9 cellular contexts compared by ENCODE assay signal in genomic region chr1:154222518-154222917, GRCh38. TPM values are rescaled to one million over a fixed set of nuclear protein-coding genes. Genes with fewer than 3 reads are reported as not detected.
A peak's percentile ranks its signal among the peaks of the same experiment; 100 is the strongest.
DNase-seq lines count a peak whose midpoint lies in the region; ATAC-seq, FAIRE-seq and TF ChIP-seq lines count a peak whose summit lies in the region.
"Had no signal": no experiment of that assay in that cellular context is flagged by ENCODE, and none has a peak within 500 bp of the region (broad histone marks: within the 10 kb centered on the region; RNA-seq: fewer than 3 reads in every experiment).

No MANE protein-coding gene starts in this region.

- H3K27ac ChIP-seq in CD4-positive, alpha-beta memory T cell (ENCODE audit: low read depth, low read length), result peak overlapping the region; percentile 97
- H3K27ac ChIP-seq in neural progenitor cell, result no peak overlapping the region

- intact Hi-C loops in CD4-positive, alpha-beta memory T cell (cut with micrococcal nuclease), result no loop called here
- intact Hi-C loops in dendritic cell treated with granulocyte-macrophage colony-stimulating factor and Interleukin-4, amounts not matched to agents 40 ng/mL and 50 ng/mL, for 4 days (cut with micrococcal nuclease), result no loop called here
- intact Hi-C loops in sciatic nerve (cut with DNase I), result no loop called here

- H3F3A ChIP-seq in neural progenitor cell (ENCODE audit: low read depth), result peaks cover 6% of the 10 kb centered on the region

- H3K79me2 ChIP-seq in neural progenitor cell (ENCODE audit: low read depth), result peaks cover 96% of the 10 kb centered on the region

- peak overlapping the region; percentile 89 to 99 (median 98) for H3K27ac Mint-ChIP-seq in CD4-positive, alpha-beta memory T cell
- peak overlapping the region; percentile 97 for H3K27ac Mint-ChIP-seq in dendritic cell treated with granulocyte-macrophage colony-stimulating factor and Interleukin-4, amounts not matched to agents 40 ng/mL and 50 ng/mL, for 4 days
- H3K27ac Mint-ChIP-seq in neural progenitor cell, result no peak overlapping the region

- no peaks in the 10 kb centered on the region for H3K27me3 ChIP-seq in CD4-positive, alpha-beta memory T cell (ENCODE audit: insufficient read depth, low read length)
- H3K27me3 ChIP-seq in MG63 (no peaks in the 10 kb centered on the region), neural progenitor cell (no peaks in the 10 kb centered on the region)

- TF ChIP-seq POLR2A in GM12892 (IDR thresholded peaks at IDR 0.05; ENCODE audit: low read depth, low read length), result no peak

- DNase-seq in CD4-positive, alpha-beta memory T cell, result no peak
- no peak for DNase-seq in MG63
- DNase-seq in neural progenitor cell (ENCODE audit: low spot score), result no peak
- DNase-seq in GM12892 (ENCODE audit: insufficient read length), result no peak
- DNase-seq in RPMI8226, result no peak
- no peak for DNase-seq in sciatic nerve (ENCODE audit: low spot score)
- DNase-seq: SIG-M5 had no signal

- no peak for TF ChIP-seq CTCF in neural progenitor cell (IDR thresholded peaks at IDR 0.05)

- no peak for FAIRE-seq in GM12892 (lab: Jason Lieb, UNC)

- H3K4me2 ChIP-seq in neural progenitor cell, result peak overlapping the region; percentile 88

- peaks cover 53% of the 10 kb centered on the region for H4K20me1 ChIP-seq in neural progenitor cell (ENCODE audit: low read depth)

- CTCF ChIA-PET in CD4-positive, alpha-beta memory T cell (lab: Charles Lee; ENCODE audit: partially characterized antibody), result interaction anchor here (0.9 to 2.3 kb wide), 3 partner anchors 23 to 113 kb away, joined by 4 to 6 read pairs (median 6); no protein-coding TSS in a partner anchor

- peak overlapping the region; percentile 98 for H3K9ac ChIP-seq in neural progenitor cell

- H3K36me3 ChIP-seq in CD4-positive, alpha-beta memory T cell (ENCODE audit: insufficient read depth, low read length), result peaks cover 32% of the 10 kb centered on the region
- peaks cover 82% of the 10 kb centered on the region for H3K36me3 ChIP-seq in MG63
- peaks cover 24% of the 10 kb centered on the region for H3K36me3 ChIP-seq in neural progenitor cell

- H3K9me3 ChIP-seq in CD4-positive, alpha-beta memory T cell (ENCODE audit: control insufficient read depth in 1 of 2, low read length in 2 of 2), result no peaks in the 10 kb centered on the region
- peaks cover 3% of the 10 kb centered on the region; the same call in 1 of the 2 replicates for H3K9me3 ChIP-seq in MG63
- no peaks in the 10 kb centered on the region for H3K9me3 ChIP-seq in neural progenitor cell (ENCODE audit: low read depth)

- ATAC-seq in HG02970 (IDR thresholded peaks at IDR 0.05; ENCODE audit: low FRiP score, unreplicated experiment) (no peak), sciatic nerve (no peak)

- peaks cover 0 to 4% (median 0%) of the 10 kb centered on the region in 8 donors for H3K9me3 Mint-ChIP-seq in CD4-positive, alpha-beta memory T cell
- H3K9me3 Mint-ChIP-seq in dendritic cell treated with granulocyte-macrophage colony-stimulating factor and Interleukin-4, amounts not matched to agents 40 ng/mL and 50 ng/mL, for 4 days, result no peaks in the 10 kb centered on the region
- H3K9me3 Mint-ChIP-seq in neural progenitor cell, result no peaks in the 10 kb centered on the region

- peak overlapping the region in 1 of 2 donors; percentile 99 for H3K4me3 ChIP-seq in CD4-positive, alpha-beta memory T cell (ENCODE audit: low read length in 2 of 2)
- H3K4me3 ChIP-seq in MG63, result peak overlapping the region; percentile 85
- peak overlapping the region; percentile 84 for H3K4me3 ChIP-seq in neural progenitor cell

- POLR2A ChIA-PET in CD4-positive, alpha-beta memory T cell (lab: Charles Lee; ENCODE audit: partially characterized antibody), result interaction anchor here (0.6 to 1.8 kb wide), 6 partner anchors 19 to 231 kb away, joined by 3 to 5 read pairs (median 3); partner anchors contain the start of gene HAX1

- peaks cover 21 to 58% of the 10 kb centered on the region in 2 donors for H3K36me3 Mint-ChIP-seq in CD4-positive, alpha-beta memory T cell
- H3K36me3 Mint-ChIP-seq in dendritic cell treated with granulocyte-macrophage colony-stimulating factor and Interleukin-4, amounts not matched to agents 40 ng/mL and 50 ng/mL, for 4 days (ENCODE audit: low read depth), result peaks cover 90% of the 10 kb centered on the region
- H3K36me3 Mint-ChIP-seq in neural progenitor cell, result peaks cover 36% of the 10 kb centered on the region

- no peaks in the 10 kb centered on the region for H3K27me3 Mint-ChIP-seq in CD4-positive, alpha-beta memory T cell
- no peaks in the 10 kb centered on the region for H3K27me3 Mint-ChIP-seq in dendritic cell treated with granulocyte-macrophage colony-stimulating factor and Interleukin-4, amounts not matched to agents 40 ng/mL and 50 ng/mL, for 4 days
- peaks cover 2% of the 10 kb centered on the region for H3K27me3 Mint-ChIP-seq in neural progenitor cell (ENCODE audit: insufficient read depth, low read depth)

- peak overlapping the region; percentile 92 to 100 (median 97) for H3K4me3 Mint-ChIP-seq in CD4-positive, alpha-beta memory T cell
- peak overlapping the region; percentile 98 for H3K4me3 Mint-ChIP-seq in dendritic cell treated with granulocyte-macrophage colony-stimulating factor and Interleukin-4, amounts not matched to agents 40 ng/mL and 50 ng/mL, for 4 days
- peak overlapping the region; percentile 95 for H3K4me3 Mint-ChIP-seq in neural progenitor cell

- H3K4me1 ChIP-seq in CD4-positive, alpha-beta memory T cell (ENCODE audit: insufficient read depth, low read length), result peaks cover 73% of the 10 kb centered on the region
- peaks cover 30% of the 10 kb centered on the region for H3K4me1 ChIP-seq in neural progenitor cell

- peaks cover 59 to 86% (median 73%) of the 10 kb centered on the region in 4 donors for H3K4me1 Mint-ChIP-seq in CD4-positive, alpha-beta memory T cell
- H3K4me1 Mint-ChIP-seq in dendritic cell treated with granulocyte-macrophage colony-stimulating factor and Interleukin-4, amounts not matched to agents 40 ng/mL and 50 ng/mL, for 4 days (ENCODE audit: low read depth), result peaks cover 62% of the 10 kb centered on the region
- H3K4me1 Mint-ChIP-seq in neural progenitor cell, result peaks cover 35% of the 10 kb centered on the region

- H2AFZ ChIP-seq in neural progenitor cell (replicated peaks), result no peak overlapping the region

RNA-seq across cellular contexts. Expression of gene UBAP2L, which starts 1.8 kb away (rescaled TPM):
- total RNA-seq in CD4-positive, alpha-beta memory T cell, result 100 to 1,000 TPM; 180 to 189 TPM
- 10 to 100 TPM; 33.5 to 74.5 TPM for polyA plus RNA-seq in CD4-positive, alpha-beta memory T cell
- total RNA-seq in MG63 (2014; rRNA removed; shearing (Covaris generic); ENCODE audit: low replicate concordance), result 208 and 217 TPM in 2 replicates
- total RNA-seq in neural progenitor cell (ENCODE audit: low replicate concordance) (135 and 148 TPM in 2 replicates), sciatic nerve (142 TPM)
- 123 TPM for polyA plus RNA-seq in GM12892 (2012; ENCODE audit: missing spikeins)

RNA-seq across cellular contexts. Expression of gene CFAP141, which starts 16.4 kb away (rescaled TPM):
- total RNA-seq in CD4-positive, alpha-beta memory T cell, result not detected
- polyA plus RNA-seq in CD4-positive, alpha-beta memory T cell, result not detected
- not detected in 2 replicates for total RNA-seq in MG63 (2014; rRNA removed; shearing (Covaris generic); ENCODE audit: low replicate concordance)
- not detected in 2 replicates for total RNA-seq in neural progenitor cell (ENCODE audit: low replicate concordance)
- not detected for polyA plus RNA-seq in GM12892 (2012; ENCODE audit: missing spikeins)
- total RNA-seq in sciatic nerve, result not detected

RNA-seq across cellular contexts. Expression of gene TPM3, which starts 30.6 kb away (rescaled TPM):
- total RNA-seq in CD4-positive, alpha-beta memory T cell, result 100 to 1,000 TPM; 311 to 312 TPM
- 1,000 to 10,000 TPM in 1 of 2 donors, 100 to 1,000 TPM in 1; 860 to 1,209 TPM for polyA plus RNA-seq in CD4-positive, alpha-beta memory T cell
- total RNA-seq in MG63 (2014; rRNA removed; shearing (Covaris generic); ENCODE audit: low replicate concordance), result 991 and 1,067 TPM in 2 replicates
- total RNA-seq in neural progenitor cell (ENCODE audit: low replicate concordance) (408 and 596 TPM in 2 replicates), sciatic nerve (229 TPM)
- 390 TPM for polyA plus RNA-seq in GM12892 (2012; ENCODE audit: missing spikeins)

RNA-seq across cellular contexts. Expression of gene HAX1, which starts 49.9 kb away (rescaled TPM):
- 100 to 1,000 TPM; 110 to 121 TPM for total RNA-seq in CD4-positive, alpha-beta memory T cell
- 100 to 1,000 TPM; 167 to 259 TPM for polyA plus RNA-seq in CD4-positive, alpha-beta memory T cell
- 212 and 243 TPM in 2 replicates for total RNA-seq in MG63 (2014; rRNA removed; shearing (Covaris generic); ENCODE audit: low replicate concordance)
- total RNA-seq in neural progenitor cell (ENCODE audit: low replicate concordance) (57.9 and 65.9 TPM in 2 replicates), sciatic nerve (59.9 TPM)
- 107 TPM for polyA plus RNA-seq in GM12892 (2012; ENCODE audit: missing spikeins)
